In the genomic region with DNA sequence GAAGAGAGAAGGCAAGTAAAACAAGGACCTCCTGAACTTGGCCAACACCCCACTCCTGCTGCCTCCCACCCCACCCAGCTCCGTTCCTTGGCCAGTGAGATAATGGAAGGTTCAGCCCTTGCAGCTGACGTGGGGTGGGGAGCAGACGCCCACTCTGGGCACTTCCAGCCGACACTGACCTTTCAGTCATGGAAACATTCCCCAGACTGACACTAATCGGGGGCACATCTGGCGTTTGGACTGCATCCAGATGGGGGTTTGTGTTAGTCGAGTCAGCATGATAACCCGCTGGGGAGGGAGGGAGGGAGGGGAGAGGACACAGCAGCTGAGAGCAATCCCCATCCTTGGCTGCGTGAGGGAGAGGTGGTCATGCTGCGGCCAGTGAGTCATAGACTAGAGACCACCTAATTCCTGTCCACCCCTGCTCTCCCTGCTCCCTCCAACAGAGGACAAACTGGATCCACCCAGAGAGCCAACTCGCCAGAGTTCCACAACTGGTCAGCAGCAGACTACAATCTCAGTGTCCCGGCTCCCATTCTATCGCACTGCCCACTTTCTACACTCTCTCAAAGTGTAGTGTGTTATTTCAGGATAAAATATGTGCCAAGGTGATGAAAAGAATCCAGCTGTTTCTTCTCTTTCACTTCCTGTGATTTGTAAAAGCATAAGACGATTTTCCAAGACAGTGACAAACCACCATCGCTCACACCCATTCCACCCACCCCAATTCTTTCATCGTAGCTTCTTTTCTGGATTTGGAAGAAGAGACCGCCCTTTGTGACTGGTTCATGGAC, we compare ENCODE assay signal across 11 cellular contexts.
A peak's percentile ranks its signal among the peaks of the same experiment; 100 is the strongest.
DNase-seq lines count a peak whose midpoint lies in the region; ATAC-seq and TF ChIP-seq lines count a peak whose summit lies in the region.
"Had no signal": no experiment of that assay in that cellular context is flagged by ENCODE, and none has a peak within 500 bp of the region (broad histone marks: within the 10 kb centered on the region; RNA-seq: fewer than 3 reads in every experiment).

No MANE protein-coding gene starts in this region.

- H3K27ac ChIP-seq in SK-N-SH (ENCODE audit: low read depth in 2 of 2, low read length in 1 of 2), result peak overlapping the region in 1 of 2 experiments; percentile 87; a peak in 2 of 4 replicates
- H3K27ac ChIP-seq in gastroesophageal sphincter, result peak overlapping the region in 3 of 4 donors; percentile 51 to 62 (median 62)
- peak overlapping the region in 1 of 2 donors; percentile 88 for H3K27ac ChIP-seq in ovary
- no peak overlapping the region for H3K27ac ChIP-seq in CD4-positive, alpha-beta memory T cell (ENCODE audit: low read depth, low read length)

- no peaks in the 10 kb centered on the region for H3K79me2 ChIP-seq in SK-N-SH (ENCODE audit: insufficient read depth)

- no peak overlapping the region for H2AFZ ChIP-seq in SK-N-SH (ENCODE audit: low read depth)

- TF ChIP-seq CTCF in SK-N-SH (IDR thresholded peaks at IDR 0.05), result no peak
- no peak for TF ChIP-seq CTCF in gastroesophageal sphincter (IDR thresholded peaks at IDR 0.05)
- peak in 1 of 3 donors; percentile 10 for TF ChIP-seq CTCF in ovary (IDR thresholded peaks at IDR 0.05)

- CTCF ChIA-PET in SK-N-SH (lab: Yijun Ruan, JAX), result interaction anchor here (1.0 to 6.9 kb wide), 14 partner anchors 13 to 155 kb away, joined by 3 to 38 read pairs (median 6); no protein-coding TSS in a partner anchor
- CTCF ChIA-PET in CD4-positive, alpha-beta memory T cell (lab: Charles Lee; ENCODE audit: partially characterized antibody), result no interaction called here

- H3K4me1 Mint-ChIP-seq in CD4-positive, alpha-beta memory T cell, result peaks cover 0 to 4% (median 0%) of the 10 kb centered on the region in 4 donors
- H3K4me1 Mint-ChIP-seq: activated CD4-positive, alpha-beta memory T cell treated with anti-CD3 and anti-CD28 coated beads, Interleukin-2, amount 10 ng/mL, durations not matched to agents 7 days and 5 days; B cell had no signal

- H3K36me3 Mint-ChIP-seq in CD4-positive, alpha-beta memory T cell, result no peaks in the 10 kb centered on the region

- 36% methylated on average over 17 of the region's 17 CpGs for WGBS in SK-N-SH (ENCODE audit: low lambda C conversion rate)
- WGBS in gastroesophageal sphincter (ENCODE audit: low coverage in 1 of 2), 2 donors, result 30 to 39% methylated on average over 8 to 9 of the region's 17 CpGs
- 7 to 13% (median 11%) methylated on average over 16 to 17 of the region's 17 CpGs for WGBS in ovary, 3 donors

- H3F3A ChIP-seq in SK-N-SH (replicated peaks; ENCODE audit: insufficient read depth), result no peaks in the 10 kb centered on the region

- no peaks in the 10 kb centered on the region for H3K9me3 ChIP-seq in SK-N-SH
- no peaks in the 10 kb centered on the region for H3K9me3 ChIP-seq in gastroesophageal sphincter
- H3K9me3 ChIP-seq in ovary, result no peaks in the 10 kb centered on the region
- no peaks in the 10 kb centered on the region for H3K9me3 ChIP-seq in CD4-positive, alpha-beta memory T cell (ENCODE audit: control insufficient read depth in 1 of 2, low read length in 2 of 2)

- H3K27me3 ChIP-seq in SK-N-SH (ENCODE audit: insufficient read depth), result no peaks in the 10 kb centered on the region
- H3K27me3 ChIP-seq in gastroesophageal sphincter, result no peaks in the 10 kb centered on the region
- no peaks in the 10 kb centered on the region for H3K27me3 ChIP-seq in ovary
- no peaks in the 10 kb centered on the region for H3K27me3 ChIP-seq in CD4-positive, alpha-beta memory T cell (ENCODE audit: insufficient read depth, low read length)

- peaks cover 4 to 45% of the 10 kb centered on the region in 2 experiments; a peak in 3 of 4 replicates for H3K4me1 ChIP-seq in SK-N-SH (ENCODE audit: control insufficient read depth in 1 of 2, insufficient read depth in 2 of 2, low read depth in 1 of 2, low read length in 1 of 2)
- peaks cover 0 to 48% (median 9%) of the 10 kb centered on the region in 3 donors for H3K4me1 ChIP-seq in gastroesophageal sphincter
- H3K4me1 ChIP-seq in ovary (ENCODE audit: insufficient read depth), result peaks cover 35% of the 10 kb centered on the region
- H3K4me1 ChIP-seq in CD4-positive, alpha-beta memory T cell (ENCODE audit: insufficient read depth, low read length), result no peaks in the 10 kb centered on the region

- peak; percentile 67 for ATAC-seq in gastroesophageal sphincter

- H3K36me3 ChIP-seq in SK-N-SH (replicated peaks in 1 of 2; ENCODE audit: control insufficient read depth in 1 of 2, insufficient read depth in 2 of 2, low read length in 1 of 2), result no peaks in the 10 kb centered on the region
- H3K36me3 ChIP-seq in gastroesophageal sphincter, result no peaks in the 10 kb centered on the region
- H3K36me3 ChIP-seq in ovary, result no peaks in the 10 kb centered on the region
- no peaks in the 10 kb centered on the region for H3K36me3 ChIP-seq in CD4-positive, alpha-beta memory T cell (ENCODE audit: insufficient read depth, low read length)

- DNase-seq in AG08396 (ENCODE audit: low spot score), result peak; percentile 38
- DNase-seq in SK-N-SH, result peak; percentile 90
- peak; percentile 84 to 95 (median 92) for DNase-seq in ovary
- DNase-seq in SKM-1 treated with dmso at 0.1 percent for 144 hours (lab: John Stamatoyannopoulos, UW; ENCODE audit: unreplicated experiment), result no peak
- DNase-seq in stimulated activated CD4-positive, alpha-beta T cell treated with anti-CD3 and anti-CD28 coated beads, Interleukin-1b, Interleukin-23, amount 100 ng/mL, for 48 hours, result no peak
- no peak for DNase-seq in CD4-positive, alpha-beta memory T cell
- no peak for DNase-seq in hippocampal formation (lab: John Stamatoyannopoulos, UW)
- DNase-seq: activated CD4-positive, alpha-beta memory T cell treated with anti-CD3 and anti-CD28 coated beads, Interleukin-2, amount 10 ng/mL, durations not matched to agents 7 days and 5 days; NCI-H1105 treated with DMSO at 0.1 percent for 48 hours had no signal

- peak in 1 of 2 experiments; percentile 96; a peak in 2 of 4 replicates for TF ChIP-seq EP300 in SK-N-SH (IDR thresholded peaks at IDR 0.05; ENCODE audit: borderline replicate concordance in 1 of 2, low read depth in 1 of 2, low read length in 1 of 2)
- TF ChIP-seq EP300 in gastroesophageal sphincter (IDR thresholded peaks at IDR 0.05), result no peak
- no peak for TF ChIP-seq EP300 in ovary (IDR thresholded peaks at IDR 0.05)

- intact Hi-C loops in ovary (cut with DNase I), result loop anchor here in 3 of 4 donors (2.0 to 10.0 kb wide), 3 partner anchors 115 to 122 kb away; a partner anchor contains a TSS
- intact Hi-C loops in CD4-positive, alpha-beta memory T cell (cut with micrococcal nuclease), result no loop called here

- H3K9me3 Mint-ChIP-seq in CD4-positive, alpha-beta memory T cell, result no peaks in the 10 kb centered on the region
- H3K9me3 Mint-ChIP-seq: activated CD4-positive, alpha-beta memory T cell treated with anti-CD3 and anti-CD28 coated beads, Interleukin-2, amount 10 ng/mL, durations not matched to agents 7 days and 5 days had no signal

- H3K4me2 ChIP-seq in SK-N-SH, result peak overlapping the region; percentile 24; the same call in 1 of the 2 replicates

- H3K9ac ChIP-seq in SK-N-SH, result no peak overlapping the region

- no peak for TF ChIP-seq POLR2A in gastroesophageal sphincter (IDR thresholded peaks at IDR 0.05)
- TF ChIP-seq POLR2A in ovary (IDR thresholded peaks at IDR 0.05), result no peak

- H3K27me3 Mint-ChIP-seq in CD4-positive, alpha-beta memory T cell, result peaks cover 4 to 7% of the 10 kb centered on the region in 2 donors

- H3K4me3 Mint-ChIP-seq in CD4-positive, alpha-beta memory T cell, result no peak overlapping the region
- H3K4me3 Mint-ChIP-seq: activated CD4-positive, alpha-beta memory T cell treated with anti-CD3 and anti-CD28 coated beads, Interleukin-2, amount 10 ng/mL, durations not matched to agents 7 days and 5 days; B cell had no signal

- H3K4me3 ChIP-seq in SK-N-SH (ENCODE audit: low read depth in 2 of 2, low read length in 1 of 2), result no peak overlapping the region; a peak in 1 of 4 replicates
- H3K4me3 ChIP-seq in gastroesophageal sphincter, result peak overlapping the region in 1 of 2 donors; percentile 13
- H3K4me3 ChIP-seq in ovary, result no peak overlapping the region
- H3K4me3 ChIP-seq in CD4-positive, alpha-beta memory T cell (ENCODE audit: low read length in 2 of 2), result no peak overlapping the region

- H3K27ac Mint-ChIP-seq in CD4-positive, alpha-beta memory T cell, result no peak overlapping the region
- H3K27ac Mint-ChIP-seq: activated CD4-positive, alpha-beta memory T cell treated with anti-CD3 and anti-CD28 coated beads, Interleukin-2, amount 10 ng/mL, durations not matched to agents 7 days and 5 days; B cell had no signal

- no peaks in the 10 kb centered on the region for H4K20me1 ChIP-seq in SK-N-SH (ENCODE audit: insufficient read depth)

- POLR2A ChIA-PET in SK-N-SH (lab: Yijun Ruan, JAX), result interaction anchor here (0.8 to 2.8 kb wide), 7 partner anchors 15 to 115 kb away, joined by 3 to 12 read pairs (median 3); a partner anchor contains a TSS
- POLR2A ChIA-PET in CD4-positive, alpha-beta memory T cell (lab: Charles Lee; ENCODE audit: partially characterized antibody), result no interaction called here

- TF ChIP-seq RAD21 in SK-N-SH (IDR thresholded peaks at IDR 0.05; ENCODE audit: low read length), result peak; percentile 34; the same call in 1 of the 2 replicates

- H3K9me2 ChIP-seq in SK-N-SH, result no peaks in the 10 kb centered on the region

TF ChIP-seq in SK-N-SH, 30 proteins besides CTCF, POLR2A, EP300 and RAD21 (continues in another document):
- TF ChIP-seq CHD2 (IDR thresholded peaks at IDR 0.05; ENCODE audit: low read length, partially characterized antibody) (peak; percentile 87), RFX5 (IDR thresholded peaks at IDR 0.05; ENCODE audit: low read length) (no peak), FOXM1 (IDR thresholded peaks at IDR 0.05; ENCODE audit: low read depth) (no peak), GATA2 (CRISPR knock-in tag; IDR thresholded peaks at IDR 0.05) (peak; percentile 97), EZH2phosphoT487 (IDR thresholded peaks at IDR 0.05; ENCODE audit: borderline replicate concordance, low read depth) (no peak)
- TF ChIP-seq, protein P1, sequence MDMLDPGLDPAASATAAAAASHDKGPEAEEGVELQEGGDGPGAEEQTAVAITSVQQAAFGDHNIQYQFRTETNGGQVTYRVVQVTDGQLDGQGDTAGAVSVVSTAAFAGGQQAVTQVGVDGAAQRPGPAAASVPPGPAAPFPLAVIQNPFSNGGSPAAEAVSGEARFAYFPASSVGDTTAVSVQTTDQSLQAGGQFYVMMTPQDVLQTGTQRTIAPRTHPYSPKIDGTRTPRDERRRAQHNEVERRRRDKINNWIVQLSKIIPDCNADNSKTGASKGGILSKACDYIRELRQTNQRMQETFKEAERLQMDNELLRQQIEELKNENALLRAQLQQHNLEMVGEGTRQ (IDR thresholded peaks at IDR 0.05; ENCODE audit: borderline replicate concordance, low read depth, low read length), result no peak

Comparison
In these comparisons a context has a peak if more than half of its experiments do, and no peak if none do; other contexts are left out.
1. DNase-seq: peak in AG08396 (single experiment), SK-N-SH (single experiment) and ovary (5 of 5); none in SKM-1 treated with dmso at 0.1 percent for 144 hours (single experiment), stimulated activated CD4-positive, alpha-beta T cell treated with anti-CD3 and anti-CD28 coated beads, Interleukin-1b, Interleukin-23, amount 100 ng/mL, for 48 hours (single experiment), CD4-positive, alpha-beta memory T cell (0 of 5) and hippocampal formation (0 of 2).